Comparison of ENCODE assay signal across 9 cellular contexts in genomic region chr16:53664724-53665345, GRCh38. TPM values are rescaled to one million over a fixed set of nuclear protein-coding genes. Genes with fewer than 3 reads are reported as not detected.
DNase-seq lines count a peak whose midpoint lies in the region; ATAC-seq and TF ChIP-seq lines count a peak whose summit lies in the region.
"Had no signal": no experiment of that assay in that cellular context is flagged by ENCODE, and none has a peak within 500 bp of the region (broad histone marks: within the 10 kb centered on the region; RNA-seq: fewer than 3 reads in every experiment).

No MANE protein-coding gene starts in this region.

- ATAC-seq in GM19438 (IDR thresholded peaks at IDR 0.05; ENCODE audit: low read depth, unreplicated experiment) (peak; percentile 64), left ventricle myocardium superior (peak; percentile 48)
- ATAC-seq in effector memory CD8-positive, alpha-beta T cell (replicated peaks): no peak
- ATAC-seq: Panc1 had no signal

- H3K4me3 ChIP-seq in AG10803 (ENCODE audit: low read length): peak overlapping the region; percentile 42

- H3K4me1 Mint-ChIP-seq in effector memory CD8-positive, alpha-beta T cell (ENCODE audit: low read depth in 2 of 2): no peaks in the 10 kb centered on the region

- no peak for TF ChIP-seq CTCF in AG10803 (conservative IDR thresholded peaks at IDR 0.05; ENCODE audit: low read length)

- no peaks in the 10 kb centered on the region for H3K9me3 Mint-ChIP-seq in effector memory CD8-positive, alpha-beta T cell

- no peak overlapping the region for H3K27ac Mint-ChIP-seq in effector memory CD8-positive, alpha-beta T cell

- no peak overlapping the region for H3K4me3 Mint-ChIP-seq in effector memory CD8-positive, alpha-beta T cell

- H3K27me3 Mint-ChIP-seq in effector memory CD8-positive, alpha-beta T cell: no peaks in the 10 kb centered on the region

- DNase-seq in AG10803 (ENCODE audit: low read depth) (peak; percentile 100), LHCN-M2 (ENCODE audit: low read depth) (peak; percentile 96), left ventricle myocardium superior (no peak), NCI-H1417 treated with DMSO at 0.1 percent for 48 hours (lab: John Stamatoyannopoulos, UW) (no peak), NCI-H526 treated with DMSO at 0.1 percent for 48 hours (lab: John Stamatoyannopoulos, UW) (no peak)
- DNase-seq in activated effector memory CD4-positive, alpha-beta T cell treated with Interleukin-2 at 50 U/mL for 16 hours: no peak
- no peak for DNase-seq in effector memory CD8-positive, alpha-beta T cell

- intact Hi-C loops in left ventricle myocardium superior (cut with micrococcal nuclease): no loop called here

- H3K36me3 Mint-ChIP-seq in effector memory CD8-positive, alpha-beta T cell (ENCODE audit: insufficient read depth): no peaks in the 10 kb centered on the region

RNA-seq across cellular contexts. Expression of gene RPGRIP1L, which starts 38.8 kb away (rescaled TPM):
- total RNA-seq in LHCN-M2 (2014; rRNA removed): 15.6 and 22.3 TPM in 2 replicates
- polyA plus RNA-seq in LHCN-M2 (2012): 7.3 TPM
- total RNA-seq in left ventricle myocardium superior: 1.7 TPM

RNA-seq across cellular contexts. Expression of gene FTO, which starts 39.1 kb away (rescaled TPM):
- total RNA-seq in LHCN-M2 (2014; rRNA removed): 118 and 120 TPM in 2 replicates
- polyA plus RNA-seq in LHCN-M2 (2012): 63.1 TPM
- total RNA-seq in left ventricle myocardium superior: 71.8 TPM

Comparison
In these comparisons a context has a peak if more than half of its experiments do, and no peak if none do; other contexts are left out.
1. DNase-seq: peak in AG10803 (single experiment) and LHCN-M2 (single experiment); none in left ventricle myocardium superior (single experiment), NCI-H1417 treated with DMSO at 0.1 percent for 48 hours (single experiment), NCI-H526 treated with DMSO at 0.1 percent for 48 hours (single experiment), activated effector memory CD4-positive, alpha-beta T cell treated with Interleukin-2 at 50 U/mL for 16 hours (single experiment) and effector memory CD8-positive, alpha-beta T cell (0 of 3).